ENCODE assay signal across 1 cellular context in genomic region chr14:50059773-50060629, GRCh38.
TF ChIP-seq lines count a peak whose summit lies in the region.

No MANE protein-coding gene starts in this region.

TF ChIP-seq in K562, 482 proteins besides CTCF, POLR2A, EP300 and RAD21 (continued from another document):
- TF ChIP-seq E4F1 (CRISPR knock-in tag; IDR thresholded peaks at IDR 0.05; ENCODE audit: borderline replicate concordance) (no peak), TCF3 (CRISPR knock-in tag; IDR thresholded peaks at IDR 0.05) (no peak), ZNF764 (CRISPR knock-in tag; IDR thresholded peaks at IDR 0.05; ENCODE audit: low read depth) (no peak), ELF1 (tag; IDR thresholded peaks at IDR 0.05) (no peak), DLX4 (CRISPR knock-in tag; IDR thresholded peaks at IDR 0.05) (no peak), KLF13 (tag; IDR thresholded peaks at IDR 0.05; ENCODE audit: borderline replicate concordance, low read depth) (no peak), TAF7 (tag; IDR thresholded peaks at IDR 0.05) (no peak), PHF8 (IDR thresholded peaks at IDR 0.05; ENCODE audit: borderline replicate concordance, low read length) (no peak), DMBX1 (CRISPR knock-in tag; IDR thresholded peaks at IDR 0.05; ENCODE audit: borderline replicate concordance) (no peak)
